Comparison of ENCODE assay signal across 8 cellular contexts in the genomic region with DNA sequence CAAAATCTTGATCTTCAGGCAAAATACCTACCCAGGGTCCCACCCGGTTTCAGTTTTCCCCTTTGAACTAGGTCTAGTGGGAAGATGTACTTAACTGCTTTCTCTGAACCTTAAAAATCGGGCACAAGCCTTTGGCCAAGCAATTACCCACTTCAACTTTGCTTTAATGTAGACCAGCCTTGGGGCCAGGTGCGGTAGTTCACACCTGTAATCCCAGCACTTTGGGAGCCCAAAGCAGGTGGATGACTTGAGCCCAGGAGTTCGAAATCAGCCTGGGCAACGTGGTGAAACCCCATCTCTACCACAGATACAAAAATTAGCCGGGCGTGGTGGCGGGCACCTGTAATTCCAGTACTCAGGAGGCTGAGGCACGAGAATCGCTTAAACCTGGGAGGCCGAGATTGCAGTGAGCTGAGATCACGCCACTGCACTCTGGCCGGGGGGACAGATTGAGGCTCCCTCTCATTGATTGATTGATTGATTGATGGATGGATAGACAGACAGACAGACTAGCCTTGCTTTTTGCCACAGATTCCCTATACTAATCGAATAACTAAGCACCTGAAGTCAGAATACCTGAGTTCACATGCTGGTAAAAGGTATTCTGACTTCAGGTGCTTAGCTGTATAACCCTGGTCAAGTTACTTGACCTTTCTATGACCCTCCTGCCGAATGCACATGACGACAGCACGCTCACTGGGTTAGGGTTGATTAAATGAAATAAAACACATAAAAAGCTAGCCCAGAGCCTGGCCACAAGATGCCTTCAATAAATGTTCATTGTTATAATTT. TPM values are rescaled to one million over a fixed set of nuclear protein-coding genes. Genes with fewer than 3 reads are reported as not detected.
DNase-seq lines count a peak whose midpoint lies in the region; ATAC-seq and TF ChIP-seq lines count a peak whose summit lies in the region.

No MANE protein-coding gene starts in this region.

- intact Hi-C loops in left cardiac atrium (cut with DNase I) = loop anchor here in 1 of 2 donors (10.0 kb wide), 1 partner anchor 76 kb away; no protein-coding TSS in a partner anchor
- intact Hi-C loops in MCF 10A (cut with micrococcal nuclease) = loop anchor here (1.0 kb wide), 2 partner anchors 20 to 44 kb away; no protein-coding TSS in a partner anchor
- intact Hi-C loops in vagina (cut with DNase I) = no loop called here

- no peaks in the 10 kb centered on the region for H3K9me3 Mint-ChIP-seq in MCF 10A (ENCODE audit: unreplicated experiment)

- H3K4me3 ChIP-seq in right atrium auricular region = peak overlapping the region; percentile 83 to 95
- peak overlapping the region; percentile 88 for H3K4me3 ChIP-seq in mononuclear cell (ENCODE audit: low read length)
- H3K4me3 ChIP-seq in vagina = peak overlapping the region; percentile 89 to 93

- H3K27ac Mint-ChIP-seq in MCF 10A (ENCODE audit: low read depth, unreplicated experiment) = peak overlapping the region; percentile 95

- DNase-seq in right atrium auricular region (ENCODE audit: low spot score) = no peak
- DNase-seq in left cardiac atrium = no peak
- DNase-seq in MCF 10A (ENCODE audit: unreplicated experiment) = no peak
- DNase-seq in vagina (ENCODE audit: extremely low spot score in 2 of 2) = no peak
- DNase-seq in NCI-H1436 treated with DMSO at 0.1 percent for 48 hours (lab: John Stamatoyannopoulos, UW) = no peak
- DNase-seq in amniotic stem cell (lab: John Stamatoyannopoulos, UW) = no peak

- no TSS peak for BruUV-seq in MCF 10A (replicated peaks; lab: Mats Ljungman, UMichigan)

- CTCF ChIA-PET in MCF 10A (lab: Yijun Ruan, JAX) = interaction anchor here (1.0 to 3.7 kb wide), 6 partner anchors 14 to 104 kb away, joined by 3 to 38 read pairs (median 8); no protein-coding TSS in a partner anchor

- H3K36me3 Mint-ChIP-seq in MCF 10A (ENCODE audit: insufficient read depth, unreplicated experiment) = peaks cover 25% of the 10 kb centered on the region

- H3K27me3 ChIP-seq in right atrium auricular region = no peaks in the 10 kb centered on the region
- no peaks in the 10 kb centered on the region for H3K27me3 ChIP-seq in mononuclear cell (ENCODE audit: insufficient read depth, low read length)
- no peaks in the 10 kb centered on the region for H3K27me3 ChIP-seq in vagina

- TF ChIP-seq POLR2A in vagina (IDR thresholded peaks at IDR 0.05) = no peak

- H3K36me3 ChIP-seq in right atrium auricular region (no peaks in the 10 kb centered on the region), vagina (no peaks in the 10 kb centered on the region)

- POLR2A ChIA-PET in MCF 10A (lab: Yijun Ruan, JAX) = interaction anchor here (0.6 to 7.0 kb wide), 13 partner anchors 11 to 1982 kb away, joined by 3 to 145 read pairs (median 5); partner anchors contain the start of genes COX6A1 and ZCCHC8

- no peak for TF ChIP-seq CTCF in right atrium auricular region (IDR thresholded peaks at IDR 0.05)
- TF ChIP-seq CTCF in MCF 10A (IDR thresholded peaks at IDR 0.05; ENCODE audit: unreplicated experiment) = no peak
- TF ChIP-seq CTCF in vagina (IDR thresholded peaks at IDR 0.05) = no peak

- H3K27ac ChIP-seq in right atrium auricular region = peak overlapping the region; percentile 98
- H3K27ac ChIP-seq in vagina = peak overlapping the region; percentile 99

- peak overlapping the region; percentile 87 for H3K4me3 Mint-ChIP-seq in MCF 10A (ENCODE audit: unreplicated experiment)

- no peak for ATAC-seq in left cardiac atrium
- ATAC-seq in HG02763 (IDR thresholded peaks at IDR 0.05; ENCODE audit: unreplicated experiment) = no peak

- peaks cover 4% of the 10 kb centered on the region for H3K4me1 Mint-ChIP-seq in MCF 10A (ENCODE audit: insufficient read depth, unreplicated experiment)

- no peaks in the 10 kb centered on the region for H3K27me3 Mint-ChIP-seq in MCF 10A (ENCODE audit: insufficient read depth, unreplicated experiment)

- H3K9me3 ChIP-seq in right atrium auricular region (no peaks in the 10 kb centered on the region), mononuclear cell (ENCODE audit: low read depth, low read length) (no peaks in the 10 kb centered on the region), vagina (no peaks in the 10 kb centered on the region)

- H3K4me1 ChIP-seq in right atrium auricular region (peaks cover 0 to 31% of the 10 kb centered on the region in 2 donors), mononuclear cell (ENCODE audit: insufficient read depth, low read length) (peaks cover 31% of the 10 kb centered on the region), vagina (peaks cover 44% of the 10 kb centered on the region)

RNA-seq across cellular contexts. Expression of gene CLIP1, which starts 1.8 kb away (rescaled TPM):
- total RNA-seq in right atrium auricular region = 100 to 1,000 TPM in 1 of 2 donors, 10 to 100 TPM in 1; 91.5 to 153 TPM
- 100 to 1,000 TPM; 101 to 124 TPM for total RNA-seq in left cardiac atrium
- 92.6 and 115 TPM in 2 replicates for total RNA-seq in MCF 10A (2022)
- total RNA-seq in mononuclear cell = 65.8 TPM
- 135 TPM for total RNA-seq in vagina
